9 cellular contexts compared by ENCODE assay signal in genomic region chr18:13136056-13136688, GRCh38.
DNase-seq lines count a peak whose midpoint lies in the region; ATAC-seq, FAIRE-seq and TF ChIP-seq lines count a peak whose summit lies in the region.
"Had no signal": no experiment of that assay in that cellular context is flagged by ENCODE, and none has a peak within 500 bp of the region (broad histone marks: within the 10 kb centered on the region; RNA-seq: fewer than 3 reads in every experiment).

No MANE protein-coding gene starts in this region.

- peaks cover 2% of the 10 kb centered on the region for H3K36me3 Mint-ChIP-seq in activated CD8-positive, alpha-beta T cell treated with anti-CD3 and anti-CD28 coated beads for 36 hours (ENCODE audit: low read depth)

- peaks cover 29% of the 10 kb centered on the region for H3K4me1 Mint-ChIP-seq in activated CD8-positive, alpha-beta T cell treated with anti-CD3 and anti-CD28 coated beads for 36 hours (ENCODE audit: low read depth)

- POLR2A ChIA-PET in activated CD8-positive, alpha-beta T cell treated with anti-CD3 and anti-CD28 coated beads for 36 hours (lab: Charles Lee), result interaction anchor here (1.9 kb wide), 1 partner anchor 188 kb away, joined by 7 read pairs; no protein-coding TSS in a partner anchor

- H3K4me1 ChIP-seq in gastroesophageal sphincter (peaks cover 0 to 19% (median 12%) of the 10 kb centered on the region in 3 donors), small intestine (ENCODE audit: control insufficient read depth in 2 of 2, insufficient read depth in 1 of 2, low read depth in 1 of 2, low read length in 1 of 2) (peaks cover 0 to 2% of the 10 kb centered on the region in 2 donors)

- H3K27ac Mint-ChIP-seq in activated CD8-positive, alpha-beta T cell treated with anti-CD3 and anti-CD28 coated beads for 36 hours, result peak overlapping the region; percentile 75

- TF ChIP-seq CTCF in activated CD8-positive, alpha-beta T cell treated with anti-CD3 and anti-CD28 coated beads for 36 hours (IDR thresholded peaks at IDR 0.05), result no peak
- TF ChIP-seq CTCF in gastroesophageal sphincter (IDR thresholded peaks at IDR 0.05), result no peak

- WGBS in gastroesophageal sphincter (ENCODE audit: low coverage in 1 of 2), 2 donors, result 15 to 32% methylated on average over 3 to 9 of the region's 32 CpGs
- WGBS in small intestine, 3 donors, result 37 to 62% (median 41%) methylated on average over 31 to 32 of the region's 32 CpGs

- H3K36me3 ChIP-seq in gastroesophageal sphincter (no peaks in the 10 kb centered on the region), small intestine (ENCODE audit: control insufficient read depth in 2 of 2, insufficient read depth in 2 of 2, low read length in 2 of 2) (no peaks in the 10 kb centered on the region)

- peak overlapping the region in 2 of 4 donors; percentile 60 to 68 for H3K27ac ChIP-seq in gastroesophageal sphincter
- H3K27ac ChIP-seq in small intestine (ENCODE audit: low read depth in 1 of 2, low read length in 1 of 2), result peak overlapping the region; percentile 80 to 88

- H3K27me3 ChIP-seq in gastroesophageal sphincter, result peaks cover 27% of the 10 kb centered on the region
- no peaks in the 10 kb centered on the region for H3K27me3 ChIP-seq in small intestine (ENCODE audit: control insufficient read depth in 2 of 2, insufficient read depth in 2 of 2, low read length in 2 of 2)

- DNase-seq in COLO668 (lab: John Stamatoyannopoulos, UW; ENCODE audit: unreplicated experiment) (peak; percentile 22), small intestine (peak; percentile 21), Kasumi-1 (lab: John Stamatoyannopoulos, UW) (no peak), retina (no peak)
- DNase-seq in activated CD8-positive, alpha-beta T cell treated with anti-CD3 and anti-CD28 coated beads for 36 hours, result peak; percentile 80

- CTCF ChIA-PET in activated CD8-positive, alpha-beta T cell treated with anti-CD3 and anti-CD28 coated beads for 36 hours (lab: Charles Lee), result no interaction called here

- FAIRE-seq in small intestine (lab: Jason Lieb, UNC), result no peak
- FAIRE-seq: islet of Langerhans had no signal

- TF ChIP-seq EP300 in gastroesophageal sphincter (IDR thresholded peaks at IDR 0.05), result no peak

- no peaks in the 10 kb centered on the region for H3K27me3 Mint-ChIP-seq in activated CD8-positive, alpha-beta T cell treated with anti-CD3 and anti-CD28 coated beads for 36 hours

- H3K9me3 ChIP-seq in gastroesophageal sphincter, result no peaks in the 10 kb centered on the region
- H3K9me3 ChIP-seq in small intestine (ENCODE audit: control insufficient read depth, low read depth), result no peaks in the 10 kb centered on the region

- intact Hi-C loops in activated CD8-positive, alpha-beta T cell treated with anti-CD3 and anti-CD28 coated beads for 36 hours (cut with micrococcal nuclease), result no loop called here

- peak overlapping the region; percentile 93 for H3K4me3 Mint-ChIP-seq in activated CD8-positive, alpha-beta T cell treated with anti-CD3 and anti-CD28 coated beads for 36 hours

- H3K4me3 ChIP-seq in gastroesophageal sphincter (peak overlapping the region; percentile 34 to 65), small intestine (ENCODE audit: low read depth in 1 of 2, low read length in 2 of 2) (peak overlapping the region; percentile 42 to 62)

- H3K9me3 Mint-ChIP-seq in activated CD8-positive, alpha-beta T cell treated with anti-CD3 and anti-CD28 coated beads for 36 hours, result no peaks in the 10 kb centered on the region

- peak; percentile 13 for ATAC-seq in HG02759 (IDR thresholded peaks at IDR 0.05; ENCODE audit: unreplicated experiment)
- peak; percentile 35 for ATAC-seq in activated CD8-positive, alpha-beta T cell treated with anti-CD3 and anti-CD28 coated beads for 36 hours
- ATAC-seq in gastroesophageal sphincter, result no peak
- ATAC-seq in HG03175 (IDR thresholded peaks at IDR 0.05; ENCODE audit: unreplicated experiment), result no peak

- TF ChIP-seq POLR2A in gastroesophageal sphincter (IDR thresholded peaks at IDR 0.05), result no peak

Comparison
In these comparisons a context has a peak if more than half of its experiments do, and no peak if none do; other contexts are left out.
1. DNase-seq: peak in COLO668 (single experiment), activated CD8-positive, alpha-beta T cell treated with anti-CD3 and anti-CD28 coated beads for 36 hours (single experiment) and small intestine (single experiment); none in Kasumi-1 (0 of 2) and retina (single experiment).
2. ATAC-seq: peak in HG02759 (single experiment) and activated CD8-positive, alpha-beta T cell treated with anti-CD3 and anti-CD28 coated beads for 36 hours (single experiment); none in gastroesophageal sphincter (single experiment) and HG03175 (single experiment).